22 cellular contexts compared by ENCODE assay signal in genomic region chr5:4196744-4197646, GRCh38.
A peak's percentile ranks its signal among the peaks of the same experiment; 100 is the strongest.
DNase-seq lines count a peak whose midpoint lies in the region; TF ChIP-seq lines count a peak whose summit lies in the region.
"Had no signal": no experiment of that assay in that cellular context is flagged by ENCODE, and none has a peak within 500 bp of the region (broad histone marks: within the 10 kb centered on the region; RNA-seq: fewer than 3 reads in every experiment).

No MANE protein-coding gene starts in this region.

- no peak overlapping the region for H3K9ac ChIP-seq in mesendoderm (ENCODE audit: low read length)

- H3K56ac ChIP-seq in mesendoderm (ENCODE audit: low read length): peak overlapping the region; percentile 18

- H3K36me3 ChIP-seq in mesendoderm (ENCODE audit: control insufficient read depth, insufficient read depth, low read length): no peaks in the 10 kb centered on the region
- H3K36me3 ChIP-seq: BE2C, HAP-1 had no signal

- H3K27me3 ChIP-seq in mesendoderm (ENCODE audit: insufficient read depth, low read length, poor library complexity): no peaks in the 10 kb centered on the region
- H3K27me3 ChIP-seq: BE2C, dorsolateral prefrontal cortex had no signal

- no peak overlapping the region for H3K4me3 ChIP-seq in Jurkat, Clone E6-1 (ENCODE audit: low read length)
- no peak overlapping the region for H3K4me3 ChIP-seq in fibroblast of pulmonary artery (replicated peaks; ENCODE audit: low read depth, low read length)
- no peak overlapping the region for H3K4me3 ChIP-seq in mesendoderm (ENCODE audit: low read length)
- H3K4me3 ChIP-seq in lower leg skin (ENCODE audit: low read depth, poor library complexity, severe bottlenecking): no peak overlapping the region
- H3K4me3 ChIP-seq: dorsolateral prefrontal cortex, HAP-1, K562, psoas muscle, skin epidermis had no signal

- no peak overlapping the region for H2AK5ac ChIP-seq in mesendoderm (ENCODE audit: low read length)

- no peak for TF ChIP-seq POLR2A in lower leg skin (IDR thresholded peaks at IDR 0.05)

- H4K8ac ChIP-seq in mesendoderm (ENCODE audit: low read depth, low read length): no peak overlapping the region

- H3K4me2 ChIP-seq in mesendoderm (ENCODE audit: low read length): no peak overlapping the region

- DNase-seq in Ammon's horn (ENCODE audit: low spot score) (peak; percentile 49), fibroblast of pulmonary artery (ENCODE audit: low read depth) (peak; percentile 10), mesendoderm (no peak), NCI-H69 (lab: John Stamatoyannopoulos, UW) (no peak), lower leg skin (ENCODE audit: low spot score in 2 of 2) (no peak), medulla oblongata (ENCODE audit: extremely low spot score) (no peak), GOT3 (lab: John Stamatoyannopoulos, UW) (no peak)
- DNase-seq in Jurkat, Clone E6-1 (ENCODE audit: low read depth, low spot score): peak; percentile 73
- DNase-seq: activated CD4-positive, alpha-beta T cell treated with anti-CD3 and anti-CD28 coated beads, Interleukin-2, amount 10 ng/mL, durations not matched to agents 7 days and 5 days; activated T-cell treated with anti-CD3 and anti-CD28 coated beads, Interleukin-2, amount 50 U/mL, for 48 hours; BE2C; COR-L47; dorsolateral prefrontal cortex; GF-D8; mammary epithelial cell; NCI-H2081; NCI-H345; NCI-H774; psoas muscle had no signal

- no peaks in the 10 kb centered on the region for H3K79me1 ChIP-seq in mesendoderm (ENCODE audit: low read length)

- H2BK5ac ChIP-seq in mesendoderm (ENCODE audit: low read length): no peak overlapping the region

- H2BK15ac ChIP-seq in mesendoderm (replicated peaks; ENCODE audit: low read depth): no peak overlapping the region

- no peak for TF ChIP-seq CTCF in fibroblast of pulmonary artery (IDR thresholded peaks at IDR 0.05; ENCODE audit: low read length, missing control alignments)
- TF ChIP-seq CTCF in lower leg skin (IDR thresholded peaks at IDR 0.05): no peak

- no peak overlapping the region for H3K23ac ChIP-seq in mesendoderm (ENCODE audit: low read length)

- H3K79me2 ChIP-seq in mesendoderm (ENCODE audit: control insufficient read depth, insufficient read depth, low read length): no peaks in the 10 kb centered on the region

- no peak overlapping the region for H3K18ac ChIP-seq in mesendoderm (ENCODE audit: low read length)

- no peak overlapping the region for H2BK120ac ChIP-seq in mesendoderm (ENCODE audit: low read depth, low read length)

- WGBS in mesendoderm (ENCODE audit: extremely low coverage, insufficient coverage, low lambda C conversion rate): no CpG with 5 or more reads among the region's 14 CpGs
- 67 to 72% methylated on average over 14 of the region's 14 CpGs for WGBS in lower leg skin, 2 donors

- H3K4me1 ChIP-seq in mesendoderm (ENCODE audit: control insufficient read depth, low read depth, low read length): peaks cover 4% of the 10 kb centered on the region
- H3K4me1 ChIP-seq: BE2C, HAP-1, psoas muscle had no signal

- intact Hi-C loops in lower leg skin (cut with DNase I; ENCODE audit: low total_unique reads): no loop called here

- H4K5ac ChIP-seq in mesendoderm (ENCODE audit: low read length): no peak overlapping the region

- no peak overlapping the region for H3K4ac ChIP-seq in mesendoderm (ENCODE audit: low read depth, low read length)

- no peak overlapping the region for H3K27ac ChIP-seq in mesendoderm (ENCODE audit: low read depth, low read length)
- H3K27ac ChIP-seq: dorsolateral prefrontal cortex, psoas muscle, skin epidermis had no signal

Comparison
In these comparisons a context has a peak if more than half of its experiments do, and no peak if none do; other contexts are left out.
1. DNase-seq: peak in Ammon's horn (single experiment), Jurkat, Clone E6-1 (single experiment) and fibroblast of pulmonary artery (single experiment); none in mesendoderm (single experiment), NCI-H69 (single experiment), lower leg skin (0 of 2), medulla oblongata (single experiment) and GOT3 (single experiment).